8 cellular contexts compared by ENCODE assay signal in genomic region chr12:57090456-57090855, GRCh38. TPM values are rescaled to one million over a fixed set of nuclear protein-coding genes. Genes with fewer than 3 reads are reported as not detected.
DNase-seq lines count a peak whose midpoint lies in the region; ATAC-seq, FAIRE-seq and TF ChIP-seq lines count a peak whose summit lies in the region.

No MANE protein-coding gene starts in this region.

- no peak for TF ChIP-seq CTCF in MM.1S (IDR thresholded peaks at IDR 0.05; ENCODE audit: low read length)

- no peak for ATAC-seq in activated naive CD4-positive, alpha-beta T cell treated with anti-CD3 and anti-CD28 coated beads, Interleukin-2, amount 50 U/mL, for 72 hours
- no peak for ATAC-seq in stimulated activated memory B cell treated with anti-CD40 and anti-IgM and Interleukin-4, amounts not matched to agents 10 μg/mL and 1 μg/mL and 100 μg/mL, for 72 hours
- ATAC-seq in GM21367 (IDR thresholded peaks at IDR 0.05; ENCODE audit: unreplicated experiment), result no peak

- peaks cover 18% of the 10 kb centered on the region for H3K4me1 ChIP-seq in HAP-1
- H3K4me1 ChIP-seq in iPS-15b (ENCODE audit: control insufficient read depth, insufficient read depth, low read length), result peaks cover 18% of the 10 kb centered on the region
- H3K4me1 ChIP-seq in MM.1S (ENCODE audit: low read length), result peaks cover 6% of the 10 kb centered on the region; the same call in 1 of the 2 replicates
- H3K4me1 ChIP-seq in small intestine (ENCODE audit: control insufficient read depth in 2 of 2, insufficient read depth in 1 of 2, low read depth in 1 of 2, low read length in 1 of 2), result no peaks in the 10 kb centered on the region

- no peaks in the 10 kb centered on the region for H3K79me2 ChIP-seq in MM.1S (ENCODE audit: low read length)

- H3K9ac ChIP-seq in iPS-15b (ENCODE audit: low read depth, low read length), result no peak overlapping the region
- H3K9ac ChIP-seq in MM.1S (ENCODE audit: low read length), result no peak overlapping the region

- no peaks in the 10 kb centered on the region for H4K20me1 ChIP-seq in MM.1S (ENCODE audit: insufficient read depth, low read length)

- H3K9me2 ChIP-seq in MM.1S (replicated peaks; ENCODE audit: insufficient read depth, low read length), result no peaks in the 10 kb centered on the region

- H3K27me3 ChIP-seq in HAP-1 (ENCODE audit: low read depth), result no peaks in the 10 kb centered on the region
- no peaks in the 10 kb centered on the region for H3K27me3 ChIP-seq in iPS-15b (ENCODE audit: control insufficient read depth, insufficient read depth, low read length)
- no peaks in the 10 kb centered on the region for H3K27me3 ChIP-seq in MM.1S (replicated peaks; ENCODE audit: insufficient read depth, low read length)
- H3K27me3 ChIP-seq in small intestine (ENCODE audit: control insufficient read depth in 2 of 2, insufficient read depth in 2 of 2, low read length in 2 of 2), result no peaks in the 10 kb centered on the region

- H3K4me2 ChIP-seq in MM.1S (ENCODE audit: low read depth, low read length), result no peak overlapping the region

- in situ Hi-C loops in HAP-1 (cut with MboI; ENCODE audit: low sequenced_read_pairs), result no loop called here

- peaks cover 82% of the 10 kb centered on the region for H3K4me1 Mint-ChIP-seq in stimulated activated memory B cell treated with anti-CD40 and anti-IgM and Interleukin-4, amounts not matched to agents 10 μg/mL and 1 μg/mL and 100 μg/mL, for 72 hours

- WGBS in small intestine, 3 donors, result 62 to 79% (median 75%) methylated on average over 6 of the region's 6 CpGs

- H3K36me3 Mint-ChIP-seq in activated naive CD4-positive, alpha-beta T cell treated with anti-CD3 and anti-CD28 coated beads, Interleukin-2, amount 50 U/mL, for 72 hours, result peaks cover 9 to 37% of the 10 kb centered on the region in 2 donors
- H3K36me3 Mint-ChIP-seq in stimulated activated memory B cell treated with anti-CD40 and anti-IgM and Interleukin-4, amounts not matched to agents 10 μg/mL and 1 μg/mL and 100 μg/mL, for 72 hours, result peaks cover 38% of the 10 kb centered on the region

- peaks cover 21% of the 10 kb centered on the region for H3K36me3 ChIP-seq in HAP-1 (replicated peaks)
- H3K36me3 ChIP-seq in iPS-15b (ENCODE audit: control insufficient read depth, insufficient read depth, low read length), result peaks cover 37% of the 10 kb centered on the region
- H3K36me3 ChIP-seq in MM.1S (replicated peaks; ENCODE audit: insufficient read depth, low read length), result no peaks in the 10 kb centered on the region
- peaks cover 0 to 2% of the 10 kb centered on the region in 2 donors for H3K36me3 ChIP-seq in small intestine (ENCODE audit: control insufficient read depth in 2 of 2, insufficient read depth in 2 of 2, low read length in 2 of 2)

- no peak for FAIRE-seq in small intestine (lab: Jason Lieb, UNC)

- H3K9me3 Mint-ChIP-seq in activated naive CD4-positive, alpha-beta T cell treated with anti-CD3 and anti-CD28 coated beads, Interleukin-2, amount 50 U/mL, for 72 hours, result no peaks in the 10 kb centered on the region
- H3K9me3 Mint-ChIP-seq in stimulated activated memory B cell treated with anti-CD40 and anti-IgM and Interleukin-4, amounts not matched to agents 10 μg/mL and 1 μg/mL and 100 μg/mL, for 72 hours, result no peaks in the 10 kb centered on the region

- H3F3A ChIP-seq in MM.1S (ENCODE audit: insufficient read depth, low read length), result peaks cover 19% of the 10 kb centered on the region

- H3K4me3 ChIP-seq in HAP-1, result peak overlapping the region; percentile 69
- H3K4me3 ChIP-seq in iPS-15b (ENCODE audit: low read depth, low read length), result peak overlapping the region; percentile 30
- H3K4me3 ChIP-seq in MM.1S (ENCODE audit: low read length), result no peak overlapping the region
- peak overlapping the region in 1 of 2 donors; percentile 10 for H3K4me3 ChIP-seq in small intestine (ENCODE audit: low read depth in 1 of 2, low read length in 2 of 2)

- no peak overlapping the region for H3K27ac ChIP-seq in MM.1S (ENCODE audit: low read length)
- peak overlapping the region in 1 of 2 donors; percentile 26 for H3K27ac ChIP-seq in small intestine (ENCODE audit: low read depth in 1 of 2, low read length in 1 of 2)

- no peak overlapping the region for H2AFZ ChIP-seq in MM.1S (ENCODE audit: low read length)

- H3K9me3 ChIP-seq in HAP-1 (no peaks in the 10 kb centered on the region), iPS-15b (ENCODE audit: control insufficient read depth, insufficient read depth, low read length) (no peaks in the 10 kb centered on the region), MM.1S (replicated peaks; ENCODE audit: insufficient read depth, low read length) (no peaks in the 10 kb centered on the region), small intestine (ENCODE audit: control insufficient read depth, low read depth) (no peaks in the 10 kb centered on the region)

- DNase-seq in HAP-1 (ENCODE audit: low spot score in 2 of 2) (no peak), DMS153 treated with DMSO at 0.1 percent for 48 hours (lab: John Stamatoyannopoulos, UW; ENCODE audit: unreplicated experiment) (no peak), MM.1S (no peak), small intestine (no peak)
- no peak for DNase-seq in activated naive CD4-positive, alpha-beta T cell treated with anti-CD3 and anti-CD28 coated beads, Interleukin-2, amount 50 U/mL, for 72 hours (ENCODE audit: low spot score in 2 of 2)

- H3K27me3 Mint-ChIP-seq in stimulated activated memory B cell treated with anti-CD40 and anti-IgM and Interleukin-4, amounts not matched to agents 10 μg/mL and 1 μg/mL and 100 μg/mL, for 72 hours, result no peaks in the 10 kb centered on the region

- H3K4me3 Mint-ChIP-seq in stimulated activated memory B cell treated with anti-CD40 and anti-IgM and Interleukin-4, amounts not matched to agents 10 μg/mL and 1 μg/mL and 100 μg/mL, for 72 hours, result peak overlapping the region; percentile 91

- H3K27ac Mint-ChIP-seq in activated naive CD4-positive, alpha-beta T cell treated with anti-CD3 and anti-CD28 coated beads, Interleukin-2, amount 50 U/mL, for 72 hours, result peak overlapping the region; percentile 47 to 91
- H3K27ac Mint-ChIP-seq in stimulated activated memory B cell treated with anti-CD40 and anti-IgM and Interleukin-4, amounts not matched to agents 10 μg/mL and 1 μg/mL and 100 μg/mL, for 72 hours, result peak overlapping the region; percentile 97

RNA-seq across cellular contexts. Expression of gene NAB2, which starts 1.5 kb away (rescaled TPM):
- 10 to 100 TPM; 39.1 to 39.3 TPM for total RNA-seq in activated naive CD4-positive, alpha-beta T cell treated with anti-CD3 and anti-CD28 coated beads, Interleukin-2, amount 50 U/mL, for 72 hours
- 10 to 100 TPM; 11.4 to 21.2 (median 14.9) TPM for polyA plus RNA-seq in small intestine

RNA-seq across cellular contexts. Expression of gene NEMP1, which starts 11.9 kb away (rescaled TPM):
- 100 to 1,000 TPM in 1 of 2 donors, 10 to 100 TPM in 1; 80.2 to 182 TPM for total RNA-seq in activated naive CD4-positive, alpha-beta T cell treated with anti-CD3 and anti-CD28 coated beads, Interleukin-2, amount 50 U/mL, for 72 hours
- 1 to 10 TPM in 1 of 3 donors, under 1 TPM in 2; 0.45 to 3.6 (median 0.54) TPM for polyA plus RNA-seq in small intestine

RNA-seq across cellular contexts. Expression of gene STAT6, which starts 20.7 kb away (rescaled TPM):
- 100 to 1,000 TPM; 213 to 283 TPM for total RNA-seq in activated naive CD4-positive, alpha-beta T cell treated with anti-CD3 and anti-CD28 coated beads, Interleukin-2, amount 50 U/mL, for 72 hours
- 100 to 1,000 TPM; 129 to 842 (median 558) TPM for polyA plus RNA-seq in small intestine

RNA-seq across cellular contexts. Expression of gene LRP1, which starts 37.8 kb away (rescaled TPM):
- total RNA-seq in activated naive CD4-positive, alpha-beta T cell treated with anti-CD3 and anti-CD28 coated beads, Interleukin-2, amount 50 U/mL, for 72 hours, result 1 to 10 TPM; 1.3 to 5.9 TPM
- polyA plus RNA-seq in small intestine, result 10 to 100 TPM; 24.3 to 47.5 (median 35.8) TPM

RNA-seq across cellular contexts. Expression of gene MYO1A, which starts 40.5 kb away (rescaled TPM):
- total RNA-seq in activated naive CD4-positive, alpha-beta T cell treated with anti-CD3 and anti-CD28 coated beads, Interleukin-2, amount 50 U/mL, for 72 hours, result 1 to 10 TPM; 3.3 to 4.7 TPM
- polyA plus RNA-seq in small intestine, result 100 to 1,000 TPM; 202 to 971 (median 775) TPM
